ENCODE assay signal across 8 cellular contexts in the genomic region with DNA sequence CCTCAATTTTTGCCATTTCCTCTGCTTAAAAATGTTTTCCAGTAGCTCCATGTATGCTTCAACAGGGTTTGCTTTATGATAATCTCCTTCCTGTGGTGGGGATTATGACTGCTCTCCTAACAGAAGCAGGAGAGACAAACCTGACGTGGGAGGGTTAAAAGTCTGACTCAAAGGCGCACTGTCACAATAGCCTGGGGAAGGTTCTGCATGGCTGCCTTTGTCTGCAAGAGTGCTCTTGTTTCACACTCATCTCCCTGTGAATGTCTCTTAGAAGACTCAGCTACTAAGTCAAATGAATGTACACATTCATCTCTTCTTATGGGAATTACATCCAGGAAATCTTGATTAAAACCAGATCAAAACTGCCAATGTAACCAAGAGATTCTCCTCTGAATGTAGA.
DNase-seq lines count a peak whose midpoint lies in the region; FAIRE-seq and TF ChIP-seq lines count a peak whose summit lies in the region.

No MANE protein-coding gene starts in this region.

- TF ChIP-seq POLR2A in vagina (IDR thresholded peaks at IDR 0.05) = no peak

- no peak for FAIRE-seq in kidney (lab: Jason Lieb, UNC)

- H3K27me3 ChIP-seq in GM23248 (replicated peaks; ENCODE audit: insufficient read depth) = no peaks in the 10 kb centered on the region
- H3K27me3 ChIP-seq in kidney epithelial cell (ENCODE audit: control insufficient read depth, insufficient read depth, low read length) = no peaks in the 10 kb centered on the region
- no peaks in the 10 kb centered on the region for H3K27me3 ChIP-seq in vagina

- H3K9me3 ChIP-seq in GM23248 (ENCODE audit: low read depth) = no peaks in the 10 kb centered on the region
- no peaks in the 10 kb centered on the region for H3K9me3 ChIP-seq in vagina
- H3K9me3 ChIP-seq in kidney (ENCODE audit: control insufficient read depth in 1 of 2, low read length in 2 of 2) = no peaks in the 10 kb centered on the region

- H3K4me2 ChIP-seq in GM23248 (ENCODE audit: unreplicated experiment) = peak overlapping the region; percentile 6

- H3K4me3 ChIP-seq in GM12865 (ENCODE audit: low read depth, low read length) (no peak overlapping the region), GM23248 (no peak overlapping the region), kidney epithelial cell (ENCODE audit: low read depth, low read length) (no peak overlapping the region), vagina (no peak overlapping the region), kidney (ENCODE audit: low read length in 2 of 2) (no peak overlapping the region)

- H3K79me2 ChIP-seq in GM23248 (ENCODE audit: insufficient read depth) = no peaks in the 10 kb centered on the region

- H3K4me1 ChIP-seq in GM23248 (ENCODE audit: insufficient read depth) (peaks cover 45% of the 10 kb centered on the region), vagina (no peaks in the 10 kb centered on the region), kidney (ENCODE audit: control insufficient read depth in 1 of 2, insufficient read depth in 1 of 2, low read depth in 1 of 2, low read length in 2 of 2) (no peaks in the 10 kb centered on the region)

- in situ Hi-C loops in GM23248 (cut with MboI) = no loop called here

- H3K9me2 ChIP-seq in GM23248 (ENCODE audit: insufficient read depth) = no peaks in the 10 kb centered on the region

- peak overlapping the region; percentile 31; the same call in 1 of the 2 replicates for H2AFZ ChIP-seq in GM23248

- no peaks in the 10 kb centered on the region for H4K20me1 ChIP-seq in GM23248 (ENCODE audit: insufficient read depth)

- 32 to 43% methylated on average over 2 of the region's 2 CpGs for WGBS in GM23248 (ENCODE audit: low coverage in 1 of 2, low lambda C conversion rate in 2 of 2, missing lambda C conversion rate in 2 of 2), 2 experiments

- no peaks in the 10 kb centered on the region for H3K36me3 ChIP-seq in GM23248 (ENCODE audit: low read depth)
- H3K36me3 ChIP-seq in kidney epithelial cell (ENCODE audit: control insufficient read depth, insufficient read depth, low read length) = no peaks in the 10 kb centered on the region
- H3K36me3 ChIP-seq in vagina = no peaks in the 10 kb centered on the region
- H3K36me3 ChIP-seq in kidney (ENCODE audit: control insufficient read depth in 1 of 2, insufficient read depth in 2 of 2, low read length in 2 of 2) = no peaks in the 10 kb centered on the region

- peaks cover 40% of the 10 kb centered on the region for H3F3A ChIP-seq in GM23248 (ENCODE audit: insufficient read depth)

- TF ChIP-seq CTCF in GM12865 (IDR thresholded peaks at IDR 0.05; ENCODE audit: insufficient read depth, low read depth, low read length, missing control alignments) (no peak), kidney epithelial cell (IDR thresholded peaks at IDR 0.05; ENCODE audit: insufficient read depth, low read length, poor library complexity, severe bottlenecking) (no peak), vagina (IDR thresholded peaks at IDR 0.05) (no peak), kidney (IDR thresholded peaks at IDR 0.05; ENCODE audit: borderline replicate concordance, extremely low read depth, insufficient read depth) (no peak)

- peak; percentile 30 for DNase-seq in GM12865 (ENCODE audit: low read depth)
- peak; percentile 83 for DNase-seq in GM23248
- peak; percentile 35 for DNase-seq in NCI-H69 (lab: John Stamatoyannopoulos, UW)
- DNase-seq in kidney epithelial cell (ENCODE audit: low read depth) = peak; percentile 79
- no peak for DNase-seq in vagina (ENCODE audit: extremely low spot score in 2 of 2)
- no peak for DNase-seq in kidney
- no peak for DNase-seq in HuH-7 (ENCODE audit: low spot score)
- DNase-seq in cerebellar cortex (ENCODE audit: low spot score) = no peak

- intact Hi-C loops in vagina (cut with DNase I) = no loop called here
- intact Hi-C loops in kidney (cut with DNase I) = no loop called here

- H3K27ac ChIP-seq in GM23248 (peak overlapping the region; percentile 63), vagina (no peak overlapping the region), kidney (ENCODE audit: low read depth in 2 of 2, low read length in 2 of 2) (no peak overlapping the region)

- H3K9ac ChIP-seq in GM23248 (peak overlapping the region; percentile 21; the same call in 1 of the 2 replicates), kidney (ENCODE audit: low read length in 2 of 2) (no peak overlapping the region)

Comparison
In these comparisons a context has a peak if more than half of its experiments do, and no peak if none do; other contexts are left out.
1. DNase-seq: peak in GM12865 (single experiment), GM23248 (single experiment), NCI-H69 (single experiment) and kidney epithelial cell (single experiment); none in vagina (0 of 2), kidney (single experiment), HuH-7 (single experiment) and cerebellar cortex (single experiment).